Comparison of ENCODE assay signal across 16 cellular contexts in the genomic region with DNA sequence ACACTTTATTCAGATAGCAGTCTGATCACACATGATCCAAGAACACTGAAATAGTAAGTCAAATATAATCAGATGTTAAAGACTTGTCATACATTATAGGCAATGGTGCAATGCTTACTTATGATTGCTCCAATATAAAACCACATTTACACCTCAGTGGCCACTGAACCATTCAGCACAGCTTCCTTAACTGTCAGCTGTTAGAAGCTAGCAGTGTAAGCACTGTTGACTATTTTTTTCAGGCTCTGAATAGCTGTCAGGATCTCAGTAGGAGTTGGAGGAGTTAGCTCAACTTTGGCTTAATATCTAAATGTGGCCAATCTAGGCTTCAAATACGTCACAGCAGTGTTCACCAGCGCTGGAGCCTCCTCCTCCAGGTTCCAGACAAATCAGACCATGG. TPM values are rescaled to one million over a fixed set of nuclear protein-coding genes. Genes with fewer than 3 reads are reported as not detected.
DNase-seq lines count a peak whose midpoint lies in the region; ATAC-seq and TF ChIP-seq lines count a peak whose summit lies in the region.
"Had no signal": no experiment of that assay in that cellular context is flagged by ENCODE, and none has a peak within 500 bp of the region (broad histone marks: within the 10 kb centered on the region; RNA-seq: fewer than 3 reads in every experiment).

No MANE protein-coding gene starts in this region.

- no peak for TF ChIP-seq CTCF in HFFc6 (IDR thresholded peaks at IDR 0.05)

- H3K9me3 ChIP-seq in CD4-positive, alpha-beta memory T cell (ENCODE audit: control insufficient read depth in 1 of 2, low read length in 2 of 2), result no peaks in the 10 kb centered on the region

- no peak overlapping the region for H3K27ac ChIP-seq in CD4-positive, alpha-beta memory T cell (ENCODE audit: low read depth, low read length)
- H3K27ac ChIP-seq: gastroesophageal sphincter, parathyroid adenoma, vagina, WERI-Rb-1 had no signal

- H3K27me3 ChIP-seq in CD4-positive, alpha-beta memory T cell (ENCODE audit: insufficient read depth, low read length), result no peaks in the 10 kb centered on the region
- H3K27me3 ChIP-seq: gastroesophageal sphincter, vagina had no signal

- H3K36me3 ChIP-seq in CD4-positive, alpha-beta memory T cell (ENCODE audit: insufficient read depth, low read length), result no peaks in the 10 kb centered on the region
- H3K36me3 ChIP-seq: HAP-1, vagina, WERI-Rb-1 had no signal

- H3K4me3 ChIP-seq in skeletal muscle cell (ENCODE audit: low read depth, low read length), result no peak overlapping the region
- H3K4me3 ChIP-seq in CD4-positive, alpha-beta memory T cell (ENCODE audit: low read length in 2 of 2), result no peak overlapping the region
- H3K4me3 ChIP-seq: gastroesophageal sphincter, HAP-1, vagina had no signal

- peaks cover 53% of the 10 kb centered on the region for H3K4me1 Mint-ChIP-seq in HFFc6 (ENCODE audit: low read depth)
- peaks cover 0 to 7% (median 3%) of the 10 kb centered on the region in 4 donors for H3K4me1 Mint-ChIP-seq in CD4-positive, alpha-beta memory T cell

- H3K9me3 Mint-ChIP-seq in HFFc6, result no peaks in the 10 kb centered on the region; the same call in 1 of the 2 replicates
- peaks cover 0 to 15% (median 11%) of the 10 kb centered on the region in 8 donors for H3K9me3 Mint-ChIP-seq in CD4-positive, alpha-beta memory T cell

- CTCF ChIA-PET in CD4-positive, alpha-beta memory T cell (lab: Charles Lee; ENCODE audit: partially characterized antibody), result no interaction called here

- ATAC-seq in HG03095 (IDR thresholded peaks at IDR 0.05; ENCODE audit: unreplicated experiment), result no peak
- ATAC-seq: activated CD8-positive, alpha-beta memory T cell treated with anti-CD3 and anti-CD28 coated beads, Interleukin-2, amount 10 ng/mL, durations not matched to agents 7 days and 5 days; gastroesophageal sphincter had no signal

- DNase-seq in HFFc6 (no peak), SW480 (ENCODE audit: low spot score) (peak; percentile 27), glomerular visceral epithelial cell (ENCODE audit: extremely low spot score) (peak; percentile 63), skeletal muscle cell (ENCODE audit: low read depth) (peak; percentile 25)
- DNase-seq in activated CD8-positive, alpha-beta memory T cell treated with anti-CD3 and anti-CD28 coated beads, Interleukin-2, amount 50 U/mL, for 48 hours, result no peak
- no peak for DNase-seq in CD4-positive, alpha-beta memory T cell
- DNase-seq: activated CD8-positive, alpha-beta memory T cell treated with anti-CD3 and anti-CD28 coated beads, Interleukin-2, amount 10 ng/mL, durations not matched to agents 7 days and 5 days; CD4-positive, CD25-positive, alpha-beta regulatory T cell; effector memory CD4-positive, alpha-beta T cell; NCI-H1436; WERI-Rb-1 had no signal

- H3K4me3 Mint-ChIP-seq in HFFc6, result no peak overlapping the region
- no peak overlapping the region for H3K4me3 Mint-ChIP-seq in CD4-positive, alpha-beta memory T cell
- H3K4me3 Mint-ChIP-seq: activated CD8-positive, alpha-beta memory T cell treated with anti-CD3 and anti-CD28 coated beads, Interleukin-2, amount 10 ng/mL, durations not matched to agents 7 days and 5 days had no signal

- POLR2A ChIA-PET in CD4-positive, alpha-beta memory T cell (lab: Charles Lee; ENCODE audit: partially characterized antibody), result no interaction called here

- intact Hi-C loops in CD4-positive, alpha-beta memory T cell (cut with micrococcal nuclease), result no loop called here

- H3K27ac Mint-ChIP-seq in HFFc6, result peak overlapping the region; percentile 33
- no peak overlapping the region for H3K27ac Mint-ChIP-seq in CD4-positive, alpha-beta memory T cell
- H3K27ac Mint-ChIP-seq: activated CD8-positive, alpha-beta memory T cell treated with anti-CD3 and anti-CD28 coated beads, Interleukin-2, amount 10 ng/mL, durations not matched to agents 7 days and 5 days; CD4-positive, CD25-positive, alpha-beta regulatory T cell had no signal

- no peaks in the 10 kb centered on the region for H3K4me1 ChIP-seq in CD4-positive, alpha-beta memory T cell (ENCODE audit: insufficient read depth, low read length)
- H3K4me1 ChIP-seq: parathyroid adenoma had no signal

- H3K36me3 Mint-ChIP-seq in HFFc6 (ENCODE audit: low read depth), result peaks cover 41% of the 10 kb centered on the region
- peaks cover 6 to 21% of the 10 kb centered on the region in 2 donors for H3K36me3 Mint-ChIP-seq in CD4-positive, alpha-beta memory T cell

- no peaks in the 10 kb centered on the region for H3K27me3 Mint-ChIP-seq in HFFc6 (ENCODE audit: insufficient read depth)
- H3K27me3 Mint-ChIP-seq in CD4-positive, alpha-beta memory T cell, result no peaks in the 10 kb centered on the region
- H3K27me3 Mint-ChIP-seq: activated CD8-positive, alpha-beta memory T cell treated with anti-CD3 and anti-CD28 coated beads, Interleukin-2, amount 10 ng/mL, durations not matched to agents 7 days and 5 days; CD4-positive, CD25-positive, alpha-beta regulatory T cell had no signal

RNA-seq across cellular contexts. Expression of a gene that starts 36.6 kb away (rescaled TPM):
- 10 to 100 TPM; 11.0 to 14.1 (median 12.4) TPM for total RNA-seq in HFFc6 (2021; fragmentation: NEBNext Ultra II Directional; extraction: Animal tissue kit (Norgen Biotek cat#: 25700))
- 10 to 100 TPM; 11.8 to 14.0 TPM for total RNA-seq in CD4-positive, alpha-beta memory T cell
- polyA plus RNA-seq in CD4-positive, alpha-beta memory T cell, result 1 to 10 TPM; 6.6 to 7.3 TPM

RNA-seq across cellular contexts. Expression of a gene that starts 36.9 kb away (rescaled TPM):
- 10 to 100 TPM; 13.1 to 25.4 (median 22.4) TPM for total RNA-seq in HFFc6 (2021; fragmentation: NEBNext Ultra II Directional; extraction: Animal tissue kit (Norgen Biotek cat#: 25700))
- total RNA-seq in CD4-positive, alpha-beta memory T cell, result 1 to 10 TPM in 1 of 2 experiments, under 1 TPM in 1; 0.81 to 1.1 TPM
- polyA plus RNA-seq in CD4-positive, alpha-beta memory T cell, result 1 to 10 TPM in 1 of 2 donors, under 1 TPM in 1; 0.50 to 1.7 TPM

Comparison
In these comparisons a context has a peak if more than half of its experiments do, and no peak if none do; other contexts are left out.
1. DNase-seq: peak in SW480 (single experiment), glomerular visceral epithelial cell (single experiment) and skeletal muscle cell (single experiment); none in HFFc6 (single experiment), activated CD8-positive, alpha-beta memory T cell treated with anti-CD3 and anti-CD28 coated beads, Interleukin-2, amount 50 U/mL, for 48 hours (single experiment) and CD4-positive, alpha-beta memory T cell (0 of 5).
2. RNA of a gene that starts 36.9 kb away (total RNA-seq): 13.1 to 25.4 TPM in HFFc6; 0.81 to 1.1 TPM in CD4-positive, alpha-beta memory T cell; every median in the first group is over 4 times any median in the second.